Comparison of ENCODE assay signal across 14 cellular contexts in the genomic region with DNA sequence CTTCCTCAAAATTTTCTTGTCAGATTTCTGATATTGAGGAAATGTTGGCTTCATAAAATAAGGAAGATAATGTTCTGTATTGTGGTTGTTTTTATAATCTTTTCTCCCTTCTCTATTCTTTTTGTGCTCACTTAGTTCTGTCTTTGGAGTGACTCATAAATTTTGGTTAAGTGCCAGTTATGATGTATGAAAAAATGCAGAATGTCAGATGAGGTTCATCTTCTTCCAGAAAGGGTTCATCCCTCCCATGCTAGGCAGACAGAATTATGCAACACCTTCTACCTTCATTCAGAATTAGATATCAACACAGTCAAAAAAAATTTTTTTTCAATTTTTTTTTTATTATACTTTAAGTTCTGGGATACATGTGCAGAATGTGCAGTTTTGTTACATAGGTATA. TPM values are rescaled to one million over a fixed set of nuclear protein-coding genes. Genes with fewer than 3 reads are reported as not detected.
DNase-seq lines count a peak whose midpoint lies in the region; ATAC-seq, FAIRE-seq and TF ChIP-seq lines count a peak whose summit lies in the region.
"Had no signal": no experiment of that assay in that cellular context is flagged by ENCODE, and none has a peak within 500 bp of the region (broad histone marks: within the 10 kb centered on the region; RNA-seq: fewer than 3 reads in every experiment).

No MANE protein-coding gene starts in this region.

- FAIRE-seq in bronchial epithelial cell (lab: Jason Lieb, UNC), result no peak
- FAIRE-seq: RCC 7860 had no signal

- no peak for ATAC-seq in PC-3
- ATAC-seq in GM21717 (IDR thresholded peaks at IDR 0.05; ENCODE audit: unreplicated experiment), result no peak

- no peak overlapping the region for H3K4me3 ChIP-seq in PC-3 (ENCODE audit: low read length)
- no peak overlapping the region for H3K4me3 ChIP-seq in bronchial epithelial cell (ENCODE audit: low read depth, low read length)
- H3K4me3 ChIP-seq in smooth muscle cell, result no peak overlapping the region
- H3K4me3 ChIP-seq: BLaER1 treated with 17β-estradiol and CSF1 and Interleukin-3, amounts not matched to agents 10 nM and 100 nM; SJCRH30 had no signal

- CTCF ChIA-PET in PC-3 (lab: Charles Lee), result no interaction called here

- peaks cover 8% of the 10 kb centered on the region; the same call in 1 of the 2 replicates for H3K27me3 ChIP-seq in PC-3 (ENCODE audit: low read length)
- H3K27me3 ChIP-seq in bronchial epithelial cell (ENCODE audit: control insufficient read depth, insufficient read depth, low read length), result no peaks in the 10 kb centered on the region
- no peaks in the 10 kb centered on the region for H3K27me3 ChIP-seq in smooth muscle cell (ENCODE audit: low read depth)
- H3K27me3 ChIP-seq: BLaER1 treated with 17β-estradiol and CSF1 and Interleukin-3, amounts not matched to agents 10 nM and 100 nM; SJCRH30 had no signal

- in situ Hi-C loops in KBM-7 (cut with MboI; ENCODE audit: low pct_unique_long_range_greater_than_20kb, low sequenced_read_pairs), result no loop called here

- no peaks in the 10 kb centered on the region for H3K36me3 ChIP-seq in PC-3 (ENCODE audit: low read depth, low read length)
- H3K36me3 ChIP-seq in bronchial epithelial cell (ENCODE audit: control insufficient read depth, insufficient read depth, low read length), result no peaks in the 10 kb centered on the region
- no peaks in the 10 kb centered on the region for H3K36me3 ChIP-seq in smooth muscle cell (ENCODE audit: low read depth)
- H3K36me3 ChIP-seq: BLaER1 treated with 17β-estradiol and CSF1 and Interleukin-3, amounts not matched to agents 10 nM and 100 nM; SJCRH30 had no signal

- H2AFZ ChIP-seq in PC-3 (ENCODE audit: low read length) (no peak overlapping the region), smooth muscle cell (ENCODE audit: low read depth) (no peak overlapping the region)

- H3K4me2 ChIP-seq in PC-3 (ENCODE audit: low read length), result no peak overlapping the region
- no peak overlapping the region for H3K4me2 ChIP-seq in smooth muscle cell

- H3K27ac ChIP-seq in PC-3 (ENCODE audit: low read length) (no peak overlapping the region), smooth muscle cell (ENCODE audit: low read depth) (no peak overlapping the region)
- H3K27ac ChIP-seq: BLaER1 treated with 17β-estradiol and CSF1 and Interleukin-3, amounts not matched to agents 10 nM and 100 nM; SJCRH30 had no signal

- H4K20me1 ChIP-seq in PC-3 (ENCODE audit: low read length) (no peaks in the 10 kb centered on the region), smooth muscle cell (ENCODE audit: low read depth) (no peaks in the 10 kb centered on the region)
- H4K20me1 ChIP-seq: BLaER1 treated with 17β-estradiol and CSF1 and Interleukin-3, amounts not matched to agents 10 nM and 100 nM had no signal

- TF ChIP-seq CTCF in PC-3 (conservative IDR thresholded peaks at IDR 0.05; ENCODE audit: low read depth, low read length) (no peak), bronchial epithelial cell (IDR thresholded peaks at IDR 0.05; ENCODE audit: insufficient read depth, low read length, severe bottlenecking) (no peak), smooth muscle cell (IDR thresholded peaks at IDR 0.05; ENCODE audit: borderline replicate concordance, insufficient read depth, poor library complexity, severe bottlenecking) (no peak)

- POLR2A ChIA-PET in PC-3 (lab: Charles Lee; ENCODE audit: unreplicated experiment), result no interaction called here

- no TSS peak for BruUV-seq in PC-3 (replicated peaks; lab: Mats Ljungman, UMichigan)

- no peaks in the 10 kb centered on the region for H3K9me2 ChIP-seq in PC-3 (replicated peaks; ENCODE audit: low read length)

- no peaks in the 10 kb centered on the region for H3K79me2 ChIP-seq in PC-3 (ENCODE audit: low read length)
- no peaks in the 10 kb centered on the region for H3K79me2 ChIP-seq in smooth muscle cell (ENCODE audit: low read depth)

- H3K9ac ChIP-seq in PC-3 (ENCODE audit: low read length) (no peak overlapping the region), smooth muscle cell (ENCODE audit: low read depth) (no peak overlapping the region)
- H3K9ac ChIP-seq: BLaER1 treated with 17β-estradiol and CSF1 and Interleukin-3, amounts not matched to agents 10 nM and 100 nM had no signal

- H3K4me1 ChIP-seq in PC-3 (ENCODE audit: insufficient read depth, low read length) (no peaks in the 10 kb centered on the region), smooth muscle cell (ENCODE audit: low read depth) (no peaks in the 10 kb centered on the region)
- H3K4me1 ChIP-seq: SJCRH30 had no signal

- H3K9me3 ChIP-seq in PC-3 (ENCODE audit: low read length) (no peaks in the 10 kb centered on the region), smooth muscle cell (replicated peaks; ENCODE audit: low read depth) (no peaks in the 10 kb centered on the region)
- H3K9me3 ChIP-seq: BLaER1 treated with 17β-estradiol and CSF1 and Interleukin-3, amounts not matched to agents 10 nM and 100 nM; SJCRH30 had no signal

- intact Hi-C loops in PC-3 (cut with micrococcal nuclease), result no loop called here

- H3F3A ChIP-seq in PC-3 (ENCODE audit: low read length, unreplicated experiment) (no peaks in the 10 kb centered on the region), smooth muscle cell (ENCODE audit: low read depth) (no peaks in the 10 kb centered on the region)

- DNase-seq in KBM-7, result peak; percentile 30
- peak; percentile 36 for DNase-seq in PC-3
- DNase-seq in bronchial epithelial cell (ENCODE audit: low read depth), result peak; percentile 44
- DNase-seq in putamen (ENCODE audit: low spot score), result peak; percentile 69
- DNase-seq in NCI-H2081 (lab: John Stamatoyannopoulos, UW), result no peak
- DNase-seq in smooth muscle cell (lab: John Stamatoyannopoulos, UW; ENCODE audit: unreplicated experiment), result no peak
- DNase-seq: H7, NCI-H1930, NCI-H510A treated with DMSO at 0.1 percent for 48 hours, SJCRH30 had no signal

RNA-seq across cellular contexts. Expression of gene CYP2C19, which starts 36.6 kb away (rescaled TPM):
- total RNA-seq in PC-3 (2014; rRNA removed) (not detected in 2 replicates), bronchial epithelial cell (0.26 and 1.2 TPM in 2 replicates), smooth muscle cell (0.76 TPM in 1 of 2 replicates, not detected in the other)
- 0.10 TPM in 1 of 2 replicates, not detected in the other for polyA plus RNA-seq in smooth muscle cell
- total RNA-seq: HT-29, SJCRH30 had no signal

RNA-seq across cellular contexts. Expression of gene CYP2C18, which starts 42.3 kb away (rescaled TPM):
- total RNA-seq in PC-3 (2014; rRNA removed) (not detected in 2 replicates), bronchial epithelial cell (1.1 and 20.9 TPM in 2 replicates), smooth muscle cell (1.0 and 1.1 TPM in 2 replicates)
- not detected in 2 replicates for polyA plus RNA-seq in smooth muscle cell
- total RNA-seq: H7, SJCRH30 had no signal

Comparison
In these comparisons a context has a peak if more than half of its experiments do, and no peak if none do; other contexts are left out.
1. DNase-seq: peak in KBM-7 (single experiment), PC-3 (single experiment), bronchial epithelial cell (single experiment) and putamen (single experiment); none in NCI-H2081 (0 of 2) and smooth muscle cell (single experiment).